In genomic region chr15:89171136-89172072, GRCh38 we compare ENCODE assay signal across 8 cellular contexts. TPM values are rescaled to one million over a fixed set of nuclear protein-coding genes. Genes with fewer than 3 reads are reported as not detected.
DNase-seq lines count a peak whose midpoint lies in the region; ATAC-seq and TF ChIP-seq lines count a peak whose summit lies in the region.

No MANE protein-coding gene starts in this region.

- H3K23ac ChIP-seq in H9 (ENCODE audit: insufficient read length, low read depth, low read length), result no peak overlapping the region

- H4K91ac ChIP-seq in H9 (ENCODE audit: insufficient read length, low read depth, low read length), result no peak overlapping the region

- H2BK120ac ChIP-seq in H9 (ENCODE audit: low read depth, low read length, poor library complexity, severe bottlenecking), result no peak overlapping the region

- no peaks in the 10 kb centered on the region for H3K36me3 ChIP-seq in Caco-2 (ENCODE audit: control insufficient read depth, insufficient read depth, low read length)
- H3K36me3 ChIP-seq in brain microvascular endothelial cell (replicated peaks), result peaks cover 4% of the 10 kb centered on the region
- H3K36me3 ChIP-seq in thoracic aorta, result peaks cover 12% of the 10 kb centered on the region

- no peak overlapping the region for H3K4ac ChIP-seq in H9 (ENCODE audit: low read depth, low read length)

- H2BK5ac ChIP-seq in H9 (ENCODE audit: insufficient read length, low read length), result no peak overlapping the region

- no peak overlapping the region for H3K14ac ChIP-seq in H9 (ENCODE audit: insufficient read depth, low read length)

- H3K56ac ChIP-seq in H9 (ENCODE audit: insufficient read length, low read depth, low read length), result no peak overlapping the region

- ATAC-seq in thoracic aorta (ENCODE audit: insufficient number of reproducible peaks, low FRiP score, low read depth) (no peak), GM19328 (IDR thresholded peaks at IDR 0.05; ENCODE audit: unreplicated experiment) (no peak)

- H2BK15ac ChIP-seq in H9 (ENCODE audit: low read depth, low read length), result no peak overlapping the region

- H3T11ph ChIP-seq in H9 (ENCODE audit: low read length), result no peak overlapping the region

- H3K4me1 ChIP-seq in Caco-2 (peaks cover 11% of the 10 kb centered on the region), H9 (ENCODE audit: insufficient read depth, low read length) (0 out of 2 replicates have a peak, but pooled peaks cover 1% of the 10 kb centered on the region), thoracic aorta (ENCODE audit: control insufficient read depth in 1 of 2, low read depth in 2 of 2) (peaks cover 28 to 69% of the 10 kb centered on the region in 2 donors)

- BruUV-seq in Caco-2 (replicated peaks; lab: Mats Ljungman, UMichigan), result no TSS peak

- CTCF ChIA-PET in Caco-2 (lab: Charles Lee), result interaction anchor here (0.6 to 2.4 kb wide), 14 partner anchors 21 to 267 kb away, joined by 3 to 13 read pairs (median 4); partner anchors contain the start of gene ABHD2

- no peaks in the 10 kb centered on the region for H3K23me2 ChIP-seq in H9 (ENCODE audit: insufficient read length, low read depth, low read length, poor library complexity, severe bottlenecking)

- H3K18ac ChIP-seq in H9 (ENCODE audit: insufficient read length, low read depth, low read length), result no peak overlapping the region

- H3K36me3 Mint-ChIP-seq in Caco-2 (ENCODE audit: insufficient read depth, unreplicated experiment) (peaks cover 1% of the 10 kb centered on the region), H9 (ENCODE audit: insufficient read depth in 1 of 3, low read depth in 3 of 3) (no peaks in the 10 kb centered on the region; a peak in 2 of 7 replicates)

- no peak overlapping the region for H3K4me3 ChIP-seq in Caco-2 (ENCODE audit: low read depth, low read length)
- H3K4me3 ChIP-seq in brain microvascular endothelial cell (ENCODE audit: low read depth, low read length), result no peak overlapping the region
- no peak overlapping the region for H3K4me3 ChIP-seq in thoracic aorta

- intact Hi-C loops in Caco-2 (cut with micrococcal nuclease; ENCODE audit: unreplicated experiment), result loop anchor here (1.0 to 10.0 kb wide), 5 partner anchors 32 to 297 kb away; no protein-coding TSS in a partner anchor

- no peaks in the 10 kb centered on the region for H3K79me2 ChIP-seq in H9 (ENCODE audit: insufficient read depth, low read length)

- H3K27me3 Mint-ChIP-seq in Caco-2 (ENCODE audit: insufficient read depth, unreplicated experiment) (no peaks in the 10 kb centered on the region), H9 (ENCODE audit: low read depth) (no peaks in the 10 kb centered on the region)

- H3K27ac Mint-ChIP-seq in Caco-2 (ENCODE audit: unreplicated experiment) (no peak overlapping the region), H9 (peak overlapping the region in 1 of 3 experiments; percentile 71; a peak in 2 of 7 replicates)

- POLR2A ChIA-PET in Caco-2 (lab: Charles Lee), result no interaction called here

- H3K27ac ChIP-seq in H9 (ENCODE audit: insufficient read length, low read depth, low read length) (no peak overlapping the region), brain microvascular endothelial cell (no peak overlapping the region), thoracic aorta (no peak overlapping the region)

- H3K4me3 Mint-ChIP-seq in Caco-2 (ENCODE audit: unreplicated experiment), result no peak overlapping the region
- H3K4me3 Mint-ChIP-seq in H9, result no peak overlapping the region

- no peaks in the 10 kb centered on the region for H4K20me1 ChIP-seq in H9 (ENCODE audit: control insufficient read depth, insufficient read depth, insufficient read length)

- no peaks in the 10 kb centered on the region for H3K9me3 Mint-ChIP-seq in Caco-2 (ENCODE audit: unreplicated experiment)
- H3K9me3 Mint-ChIP-seq in H9, result no peaks in the 10 kb centered on the region

- H3K9ac ChIP-seq in H9 (ENCODE audit: extremely low read depth, insufficient read length, low read length), result no peak overlapping the region

- H3K9me3 ChIP-seq in Caco-2 (no peaks in the 10 kb centered on the region), H9 (ENCODE audit: control insufficient read depth, low read depth, low read length) (no peaks in the 10 kb centered on the region), thoracic aorta (no peaks in the 10 kb centered on the region)

- no peak overlapping the region for H2AK5ac ChIP-seq in H9 (ENCODE audit: insufficient read length, low read length)

- H2BK12ac ChIP-seq in H9 (ENCODE audit: insufficient read length, low read depth, low read length), result no peak overlapping the region

- no peak overlapping the region for H3K4me2 ChIP-seq in H9 (ENCODE audit: insufficient read depth, insufficient read length, low read length)

- H3K79me1 ChIP-seq in H9 (ENCODE audit: insufficient read depth, low read depth, low read length, poor library complexity, severe bottlenecking), result no peaks in the 10 kb centered on the region

- TF ChIP-seq CTCF in Caco-2 (IDR thresholded peaks at IDR 0.05; ENCODE audit: insufficient read depth in 1 of 2, low read depth in 1 of 2, low read length in 1 of 2, severe bottlenecking in 1 of 2, unreplicated experiment in 1 of 2), result peak; percentile 83 to 86
- TF ChIP-seq CTCF in H9 (conservative IDR thresholded peaks at IDR 0.05), result peak; percentile 82
- TF ChIP-seq CTCF in brain microvascular endothelial cell (IDR thresholded peaks at IDR 0.05; ENCODE audit: low read depth, low read length, missing control alignments), result peak; percentile 86
- peak; percentile 55 for TF ChIP-seq CTCF in thoracic aorta (IDR thresholded peaks at IDR 0.05)

- no peak overlapping the region for H2BK20ac ChIP-seq in H9 (ENCODE audit: low read depth, low read length, poor library complexity, severe bottlenecking)

- DNase-seq in Caco-2 (peak; percentile 50 to 79), H9 (peak; percentile 81), RPMI7951 (ENCODE audit: low read depth) (peak; percentile 33), brain microvascular endothelial cell (peak; percentile 61), kidney tubule cell (ENCODE audit: low spot score) (peak; percentile 60), thoracic aorta (ENCODE audit: low spot score) (no peak), cerebellar nuclear complex (lab: John Stamatoyannopoulos, UW) (no peak)

- H3K4me1 Mint-ChIP-seq in Caco-2 (ENCODE audit: low read depth, unreplicated experiment) (peaks cover 7% of the 10 kb centered on the region), H9 (peaks cover 8 to 10% of the 10 kb centered on the region in 2 experiments)

- in situ Hi-C loops in brain microvascular endothelial cell (cut with HindIII; ENCODE audit: low pct_ligation_motif_present, low sequenced_read_pairs), result no loop called here

- H2AFZ ChIP-seq in H9 (ENCODE audit: low read length), result no peak overlapping the region

- WGBS in H9 (ENCODE audit: extremely low coverage, insufficient read length, low lambda C conversion rate), result no CpG with 5 or more reads among the region's 12 CpGs

- no peak overlapping the region for H4K8ac ChIP-seq in H9 (replicated peaks; ENCODE audit: insufficient read length, low read depth, low read length)

- H3K27me3 ChIP-seq in Caco-2 (replicated peaks; ENCODE audit: control insufficient read depth, insufficient read depth, low read length), result no peaks in the 10 kb centered on the region
- no peaks in the 10 kb centered on the region for H3K27me3 ChIP-seq in H9 (ENCODE audit: insufficient read depth, low read length)
- H3K27me3 ChIP-seq in brain microvascular endothelial cell (replicated peaks), result no peaks in the 10 kb centered on the region
- H3K27me3 ChIP-seq in thoracic aorta (replicated peaks; ENCODE audit: insufficient read depth), result no peaks in the 10 kb centered on the region

- H4K5ac ChIP-seq in H9 (ENCODE audit: insufficient read length, low read depth, low read length), result no peak overlapping the region

RNA-seq across cellular contexts. Expression of gene RLBP1, which starts 50.0 kb away (rescaled TPM):
- total RNA-seq in Caco-2 (2022) (not detected in 2 replicates), H9 (2021) (not detected in 2 replicates), thoracic aorta (not detected)
- total RNA-seq in RPMI7951 (2014; rRNA removed; shearing (Covaris generic)), result not detected in 2 replicates

Comparison
In these comparisons a context has a peak if more than half of its experiments do, and no peak if none do; other contexts are left out.
1. DNase-seq: peak in Caco-2 (2 of 2), H9 (single experiment), RPMI7951 (single experiment), brain microvascular endothelial cell (single experiment) and kidney tubule cell (single experiment); none in thoracic aorta (single experiment) and cerebellar nuclear complex (0 of 2).
2. Peak in every context shown above with its lines, with median percentiles within 50 percentile points of each other: CTCF ChIP-seq.